30 cellular contexts compared by ENCODE assay signal in genomic region chr13:76296751-76297150, GRCh38.
"Had no signal": no experiment of that assay in that cellular context is flagged by ENCODE, and none has a peak within 500 bp of the region (broad histone marks: within the 10 kb centered on the region; RNA-seq: fewer than 3 reads in every experiment).

No MANE protein-coding gene starts in this region.

- H3K9me3 ChIP-seq: adrenal gland had no signal

- H3K4me1 ChIP-seq: adrenal gland had no signal

- DNase-seq: activated B cell treated with CpG ODN at 0.5 μM for 24 hours; activated CD4-positive, alpha-beta memory T cell treated with anti-CD3 and anti-CD28 coated beads for 36 hours; activated CD4-positive, alpha-beta T cell treated with anti-CD3 and anti-CD28 coated beads for 4 hours; activated CD4-positive, alpha-beta T cell treated with anti-CD3 and anti-CD28 coated beads, Interleukin-2, amount 10 ng/mL, durations not matched to agents 24 days and 14 days; activated CD4-positive, alpha-beta T cell treated with anti-CD3 and anti-CD28 coated beads, Interleukin-2, amount 50 U/mL, for 1 hour; activated CD4-positive, alpha-beta T cell treated with anti-CD3 and anti-CD28 coated beads, Interleukin-2, amount 50 U/mL, for 4 hours; activated CD4-positive, CD25-positive, alpha-beta regulatory T cell treated with anti-CD3 and anti-CD28 coated beads, Interleukin-2, amount 50 U/mL, for 72 hours; activated CD8-positive, alpha-beta memory T cell treated with anti-CD3 and anti-CD28 coated beads, Interleukin-2, amount 50 U/mL, for 4 hours; activated CD8-positive, alpha-beta T cell treated with anti-CD3 and anti-CD28 coated beads for 36 hours; activated effector memory CD4-positive, alpha-beta T cell treated with anti-CD3 and anti-CD28 coated beads, Interleukin-2, amount 50 U/mL, for 16 hours; activated gamma-delta T cell treated with Interleukin-2 at 50 U/mL for 16 hours; activated naive CD4-positive, alpha-beta T cell; activated naive CD4-positive, alpha-beta T cell treated with anti-CD3 and anti-CD28 coated beads for 36 hours; activated naive CD4-positive, alpha-beta T cell treated with anti-CD3 and anti-CD28 coated beads, Interleukin-2, amount 50 U/mL, for 16 hours; activated naive CD8-positive, alpha-beta T cell treated with anti-CD3 and anti-CD28 coated beads for 36 hours; activated T-cell treated with anti-CD3 and anti-CD28 coated beads for 4 hours; activated T-cell treated with anti-CD3 and anti-CD28 coated beads, Interleukin-2, amount 50 U/mL, for 1 hour; activated T-cell treated with anti-CD3 and anti-CD28 coated beads, Interleukin-2, amount 50 U/mL, for 4 hours; activated T-cell treated with anti-CD3 and anti-CD28 coated beads, Interleukin-2, amount 50 U/mL, for 72 hours; adrenal gland; amniotic stem cell; aorta; central memory CD4-positive, alpha-beta T cell; T-helper 1 cell; T-helper 2 cell; T-helper 9 cell had no signal

- ATAC-seq: activated CD8-positive, alpha-beta T cell treated with anti-CD3 and anti-CD28 coated beads for 36 hours; activated naive CD4-positive, alpha-beta T cell treated with anti-CD3 and anti-CD28 coated beads, Interleukin-2, amount 50 U/mL, for 72 hours; activated T-cell treated with anti-CD3 and anti-CD28 coated beads, Interleukin-2, amount 50 U/mL, for 4 hours; activated T-cell treated with anti-CD3 and anti-CD28 coated beads, Interleukin-2, amount 50 U/mL, for 72 hours; activated T-helper 17 cell treated with anti-CD3 and anti-CD28 coated beads, Interleukin-2, amount 50 U/mL, for 72 hours had no signal

- H3K27ac ChIP-seq: adrenal gland, cardiac muscle cell, VCaP had no signal

- H3K36me3 ChIP-seq: adrenal gland, cardiac muscle cell had no signal

- H3K27me3 ChIP-seq: adrenal gland, cardiac muscle cell had no signal

- H3K4me3 ChIP-seq: adrenal gland, cardiac muscle cell had no signal
